8 cellular contexts compared by ENCODE assay signal in genomic region chr4:118566003-118566513, GRCh38.
DNase-seq lines count a peak whose midpoint lies in the region; ATAC-seq and TF ChIP-seq lines count a peak whose summit lies in the region.
"Not testable (repeated sequence)": the region's sequence is repeated elsewhere in the genome, so short reads cannot be mapped to it uniquely, and the experiment has no call there.

No MANE protein-coding gene starts in this region.

- ATAC-seq in GM18505 (IDR thresholded peaks at IDR 0.05; ENCODE audit: unreplicated experiment) (peak; percentile 68), GM21447 (IDR thresholded peaks at IDR 0.05; ENCODE audit: unreplicated experiment) (peak; percentile 92), HG02943 (IDR thresholded peaks at IDR 0.05; ENCODE audit: low read depth, unreplicated experiment) (peak; percentile 66)

- peak; percentile 35 for DNase-seq in A172 (ENCODE audit: low spot score)
- DNase-seq in Kasumi-1 (lab: John Stamatoyannopoulos, UW), result peak; percentile 75 to 89
- DNase-seq in NOMO-1 treated with DMSO at 0.1 percent for 48 hours (lab: John Stamatoyannopoulos, UW; ENCODE audit: unreplicated experiment), result peak; percentile 39
- peak; percentile 81 for DNase-seq in astrocyte of the hippocampus (ENCODE audit: low read depth, low spot score)
- DNase-seq in iPS DF 4.7 (ENCODE audit: extremely low read depth, low spot score), result peak; percentile 11

- not testable (repeated sequence) for TF ChIP-seq POLR2A in GM18505 (IDR thresholded peaks at IDR 0.05; ENCODE audit: borderline replicate concordance, extremely low read depth, insufficient read depth, insufficient read length)

Comparison
In these comparisons a context has a peak if more than half of its experiments do, and no peak if none do; other contexts are left out.
1. Peak in every context shown above with its lines: DNase-seq and ATAC-seq.
2. DNase-seq: peak in every context shown above with its lines; median percentile 82 in Kasumi-1; 81 in astrocyte of the hippocampus; 39 in NOMO-1 treated with DMSO at 0.1 percent for 48 hours; 35 in A172; 11 in iPS DF 4.7.